In the genomic region with DNA sequence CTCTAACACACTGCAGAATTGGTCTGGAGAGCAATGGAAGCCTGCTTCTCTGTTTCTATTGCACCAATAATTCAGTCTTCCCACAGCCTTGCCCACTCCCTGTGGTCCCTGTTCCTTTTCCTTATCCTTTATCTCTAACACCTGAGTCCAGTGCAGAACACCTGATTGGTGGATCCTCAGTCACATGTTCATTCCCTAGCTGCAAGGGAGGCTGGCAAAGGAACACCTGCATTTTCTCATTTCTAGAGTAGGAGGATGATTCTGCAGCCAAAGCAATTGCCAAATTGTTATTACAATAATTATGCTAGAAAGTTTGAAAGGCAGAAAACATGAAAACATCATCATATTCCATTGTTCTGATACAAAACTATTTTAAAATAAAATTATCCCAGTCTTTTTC, we compare ENCODE assay signal across 19 cellular contexts.
DNase-seq lines count a peak whose midpoint lies in the region; ATAC-seq, FAIRE-seq and TF ChIP-seq lines count a peak whose summit lies in the region.
"Had no signal": no experiment of that assay in that cellular context is flagged by ENCODE, and none has a peak within 500 bp of the region (broad histone marks: within the 10 kb centered on the region; RNA-seq: fewer than 3 reads in every experiment).

No MANE protein-coding gene starts in this region.

- DNase-seq in DMS 273 (lab: John Stamatoyannopoulos, UW; ENCODE audit: unreplicated experiment) (peak; percentile 0), DMS 273 treated with DMSO at 0.1 percent for 48 hours (lab: John Stamatoyannopoulos, UW) (no peak), A549 (ENCODE audit: low read depth in 1 of 2, low spot score in 1 of 2) (peak in 1 of 2 experiments; percentile 11), K562 (ENCODE audit: extremely low read depth in 1 of 4, low spot score in 3 of 4) (peak in 2 of 4 experiments; percentile 12 to 14), DMS153 treated with DMSO at 0.1 percent for 48 hours (lab: John Stamatoyannopoulos, UW; ENCODE audit: unreplicated experiment) (no peak)
- DNase-seq: ACHN; BE2C; C1 segment of cervical spinal cord; CD4-positive, alpha-beta memory T cell; CD4-positive, CD25-positive, alpha-beta regulatory T cell; CD8-positive, alpha-beta memory T cell; COR-L47; DMS153; DMS79 treated with DMSO at 0.1 percent for 48 hours; GF-D8 had no signal

- intact Hi-C loops in K562 (cut with micrococcal nuclease), result no loop called here

- no TSS peak for BruUV-seq in K562 (replicated peaks; lab: Mats Ljungman, UMichigan)

- TF ChIP-seq CTCF in A549 (IDR thresholded peaks at IDR 0.05) (no peak), K562 (IDR thresholded peaks at IDR 0.05 in 2 of 3, conservative IDR thresholded peaks at IDR 0.05 in 1 of 3; ENCODE audit: insufficient read depth in 2 of 3, low read depth in 1 of 3, low read length in 3 of 3) (no peak)

- ATAC-seq in A549 (no peak), K562 (no peak)

- TF ChIP-seq RAD21 in A549 (conservative IDR thresholded peaks at IDR 0.05 in 1 of 2, IDR thresholded peaks at IDR 0.05 in 1 of 2) (no peak), K562 (CRISPR knock-in tag; conservative IDR thresholded peaks at IDR 0.05 in 1 of 2, IDR thresholded peaks at IDR 0.05 in 1 of 2) (no peak)

- POLR2A ChIA-PET in A549 (lab: Yijun Ruan, JAX), result no interaction called here
- POLR2A ChIA-PET in K562 (lab: Yijun Ruan, JAX), result no interaction called here

- no peak overlapping the region for H3K9ac ChIP-seq in K562 (ENCODE audit: insufficient read depth in 1 of 2, low read depth in 2 of 2, low read length in 2 of 2)
- H3K9ac ChIP-seq: BLaER1 had no signal

- H3K4me2 ChIP-seq in A549 (no peak overlapping the region), K562 (ENCODE audit: insufficient read depth, low read length) (no peak overlapping the region)
- H3K4me2 ChIP-seq: BLaER1 had no signal

- no peaks in the 10 kb centered on the region for H3K9me1 ChIP-seq in K562 (ENCODE audit: control insufficient read depth, insufficient read depth, low read length)

- H3K9me3 ChIP-seq in A549 (peaks cover 11% of the 10 kb centered on the region; the same call in 2 of the 3 replicates), K562 (replicated peaks; ENCODE audit: control insufficient read depth, insufficient read depth, low read depth, low read length) (peaks cover 3% of the 10 kb centered on the region; the same call in 1 of the 2 replicates)
- H3K9me3 ChIP-seq: BE2C had no signal

- CTCF ChIA-PET in A549 (lab: Yijun Ruan, JAX), result no interaction called here
- CTCF ChIA-PET in K562 (lab: Yijun Ruan, JAX; ENCODE audit: low intra/inter-chr PET ratio), result no interaction called here

- in situ Hi-C loops in K562 (cut with MboI), result no loop called here

- no peak for TF ChIP-seq EP300 in A549 (IDR thresholded peaks at IDR 0.05)
- TF ChIP-seq EP300 in K562 (IDR thresholded peaks at IDR 0.05; ENCODE audit: low read length), result no peak

- TF ChIP-seq POLR2A in A549 (IDR thresholded peaks at IDR 0.05; ENCODE audit: low read length) (no peak), K562 (conservative IDR thresholded peaks at IDR 0.05) (no peak)

- H2AFZ ChIP-seq in K562 (ENCODE audit: low read depth, low read length), result no peak overlapping the region

- no peaks in the 10 kb centered on the region; the same call in 2 of the 3 replicates for H3K79me2 ChIP-seq in K562 (ENCODE audit: control insufficient read depth, insufficient read depth, low read length)

- H3K27ac ChIP-seq in A549 (no peak overlapping the region), K562 (ENCODE audit: extremely low read depth, low read depth, low read length) (no peak overlapping the region)
- H3K27ac ChIP-seq: 22Rv1, BLaER1 had no signal

- H3K27me3 ChIP-seq in K562 (ENCODE audit: control insufficient read depth in 2 of 2, insufficient read depth in 2 of 2, low read length in 2 of 2), result no peaks in the 10 kb centered on the region
- H3K27me3 ChIP-seq: BE2C, BLaER1 had no signal

- H4K20me1 ChIP-seq in K562 (replicated peaks; ENCODE audit: control insufficient read depth, insufficient read depth, low read length), result no peaks in the 10 kb centered on the region
- H4K20me1 ChIP-seq: BLaER1 had no signal

- 0 out of 3 replicates have a peak, but pooled peaks cover 3% of the 10 kb centered on the region for H3K4me1 ChIP-seq in A549
- no peaks in the 10 kb centered on the region for H3K4me1 ChIP-seq in K562 (replicated peaks in 1 of 2; ENCODE audit: control insufficient read depth in 2 of 2, insufficient read depth in 2 of 2, low read length in 2 of 2)
- H3K4me1 ChIP-seq: BE2C, BLaER1 had no signal

- H3K36me3 ChIP-seq in K562 (ENCODE audit: control insufficient read depth, insufficient read depth, low read length), result no peaks in the 10 kb centered on the region
- H3K36me3 ChIP-seq: BE2C, BLaER1 had no signal

- no peak overlapping the region for H3K4me3 ChIP-seq in A549
- no peak overlapping the region for H3K4me3 ChIP-seq in K562
- H3K4me3 ChIP-seq: BLaER1 had no signal

- FAIRE-seq in A549 (lab: Jason Lieb, UNC) (no peak), K562 (lab: Jason Lieb, UNC) (no peak)
- FAIRE-seq: GM12891, GM19239 had no signal

TF ChIP-seq in A549, 52 proteins besides CTCF, POLR2A, EP300 and RAD21:
- TF ChIP-seq, protein P1, sequence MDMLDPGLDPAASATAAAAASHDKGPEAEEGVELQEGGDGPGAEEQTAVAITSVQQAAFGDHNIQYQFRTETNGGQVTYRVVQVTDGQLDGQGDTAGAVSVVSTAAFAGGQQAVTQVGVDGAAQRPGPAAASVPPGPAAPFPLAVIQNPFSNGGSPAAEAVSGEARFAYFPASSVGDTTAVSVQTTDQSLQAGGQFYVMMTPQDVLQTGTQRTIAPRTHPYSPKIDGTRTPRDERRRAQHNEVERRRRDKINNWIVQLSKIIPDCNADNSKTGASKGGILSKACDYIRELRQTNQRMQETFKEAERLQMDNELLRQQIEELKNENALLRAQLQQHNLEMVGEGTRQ (IDR thresholded peaks at IDR 0.05), result peak; percentile 27; the same call in 1 of the 2 replicates
- TF ChIP-seq MYC (IDR thresholded peaks at IDR 0.05; ENCODE audit: borderline replicate concordance, low read length), result no peak

TF ChIP-seq in K562, 482 proteins besides CTCF, POLR2A, EP300 and RAD21:
- TF ChIP-seq WHSC1 (IDR thresholded peaks at IDR 0.05; ENCODE audit: low read length) (no peak), ZNF143 (CRISPR knock-in tag; IDR thresholded peaks at IDR 0.05) (no peak), CBX3 (IDR thresholded peaks at IDR 0.05; ENCODE audit: borderline replicate concordance in 1 of 2, low read length in 2 of 2) (peak in 1 of 2 experiments; percentile 70; a peak in 1 of 3 replicates), ZNF586 (CRISPR knock-in tag; conservative IDR thresholded peaks at IDR 0.05) (no peak)
- TF ChIP-seq, protein P1 (CRISPR knock-in tag; IDR thresholded peaks at IDR 0.05), result 0 out of 2 replicates have a peak, but pooled peaks have one; percentile 20
- TF ChIP-seq, protein P2, sequence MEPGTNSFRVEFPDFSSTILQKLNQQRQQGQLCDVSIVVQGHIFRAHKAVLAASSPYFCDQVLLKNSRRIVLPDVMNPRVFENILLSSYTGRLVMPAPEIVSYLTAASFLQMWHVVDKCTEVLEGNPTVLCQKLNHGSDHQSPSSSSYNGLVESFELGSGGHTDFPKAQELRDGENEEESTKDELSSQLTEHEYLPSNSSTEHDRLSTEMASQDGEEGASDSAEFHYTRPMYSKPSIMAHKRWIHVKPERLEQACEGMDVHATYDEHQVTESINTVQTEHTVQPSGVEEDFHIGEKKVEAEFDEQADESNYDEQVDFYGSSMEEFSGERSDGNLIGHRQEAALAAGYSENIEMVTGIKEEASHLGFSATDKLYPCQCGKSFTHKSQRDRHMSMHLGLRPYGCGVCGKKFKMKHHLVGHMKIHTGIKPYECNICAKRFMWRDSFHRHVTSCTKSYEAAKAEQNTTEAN (CRISPR knock-in tag; IDR thresholded peaks at IDR 0.05), result no peak
- TF ChIP-seq, protein P3, sequence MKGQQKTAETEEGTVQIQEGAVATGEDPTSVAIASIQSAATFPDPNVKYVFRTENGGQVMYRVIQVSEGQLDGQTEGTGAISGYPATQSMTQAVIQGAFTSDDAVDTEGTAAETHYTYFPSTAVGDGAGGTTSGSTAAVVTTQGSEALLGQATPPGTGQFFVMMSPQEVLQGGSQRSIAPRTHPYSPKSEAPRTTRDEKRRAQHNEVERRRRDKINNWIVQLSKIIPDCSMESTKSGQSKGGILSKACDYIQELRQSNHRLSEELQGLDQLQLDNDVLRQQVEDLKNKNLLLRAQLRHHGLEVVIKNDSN (CRISPR knock-in tag; IDR thresholded peaks at IDR 0.05), result peak; percentile 72
- TF ChIP-seq, protein P4, sequence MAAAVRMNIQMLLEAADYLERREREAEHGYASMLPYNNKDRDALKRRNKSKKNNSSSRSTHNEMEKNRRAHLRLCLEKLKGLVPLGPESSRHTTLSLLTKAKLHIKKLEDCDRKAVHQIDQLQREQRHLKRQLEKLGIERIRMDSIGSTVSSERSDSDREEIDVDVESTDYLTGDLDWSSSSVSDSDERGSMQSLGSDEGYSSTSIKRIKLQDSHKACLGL (CRISPR knock-in tag; IDR thresholded peaks at IDR 0.05; ENCODE audit: borderline replicate concordance, poor library complexity, severe bottlenecking), result no peak
